In the genomic region with DNA sequence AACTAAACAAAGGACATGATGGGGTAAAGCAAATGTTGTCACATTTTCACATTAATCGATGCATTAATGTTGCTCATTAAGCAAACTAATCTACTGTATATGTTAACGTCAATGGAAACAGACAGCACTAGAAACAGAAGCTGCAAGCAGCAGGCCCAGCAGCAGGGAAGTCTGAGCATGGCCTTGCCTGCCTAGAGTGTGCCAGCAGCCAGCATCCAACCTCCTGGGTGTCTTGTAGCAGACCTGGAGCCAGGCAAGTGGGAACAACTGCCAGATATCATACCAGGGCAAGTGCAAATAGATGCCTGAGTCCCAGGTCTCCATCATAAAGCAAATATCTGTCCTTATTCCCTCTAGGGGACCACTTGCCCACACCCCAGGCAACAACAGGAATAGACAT, we compare ENCODE assay signal across 7 cellular contexts.
"Had no signal": no experiment of that assay in that cellular context is flagged by ENCODE, and none has a peak within 500 bp of the region (broad histone marks: within the 10 kb centered on the region; RNA-seq: fewer than 3 reads in every experiment).

No MANE protein-coding gene starts in this region.

- H3K4me3 ChIP-seq: GM23338 had no signal

- DNase-seq: H9, HCEC 1CT, KBM-7 had no signal

- H3K27ac ChIP-seq: HL-60, KMS-11 had no signal

- H3K36me3 Mint-ChIP-seq: IgD-negative memory B cell had no signal

- H3K4me1 Mint-ChIP-seq: IgD-negative memory B cell had no signal

- H3K27ac Mint-ChIP-seq: GM23338, H9, IgD-negative memory B cell had no signal

- H3K9me3 Mint-ChIP-seq: GM23338, H9 had no signal

- H3K27me3 Mint-ChIP-seq: IgD-negative memory B cell had no signal

- H3K4me3 Mint-ChIP-seq: GM23338, H9, IgD-negative memory B cell had no signal
